ENCODE assay signal across 12 cellular contexts in genomic region chr6:25130518-25130917, GRCh38.
DNase-seq lines count a peak whose midpoint lies in the region; ATAC-seq and TF ChIP-seq lines count a peak whose summit lies in the region.
"Had no signal": no experiment of that assay in that cellular context is flagged by ENCODE, and none has a peak within 500 bp of the region (broad histone marks: within the 10 kb centered on the region; RNA-seq: fewer than 3 reads in every experiment).

No MANE protein-coding gene starts in this region.

- H3K27me3 ChIP-seq in left ventricle myocardium inferior (ENCODE audit: low read depth) (no peaks in the 10 kb centered on the region), right cardiac atrium (ENCODE audit: control insufficient read depth, insufficient read depth) (no peaks in the 10 kb centered on the region), adipocyte (replicated peaks; ENCODE audit: control insufficient read depth, insufficient read depth, low read length) (no peaks in the 10 kb centered on the region)

- peak overlapping the region; percentile 93 for H3K27ac ChIP-seq in left ventricle myocardium inferior (replicated peaks)
- H3K27ac ChIP-seq in right cardiac atrium (ENCODE audit: low read length), result no peak overlapping the region

- H3K4me3 ChIP-seq in left ventricle myocardium inferior, result peak overlapping the region; percentile 67
- H3K4me3 ChIP-seq in right cardiac atrium (ENCODE audit: low read length), result no peak overlapping the region
- no peak overlapping the region for H3K4me3 ChIP-seq in adipocyte (ENCODE audit: low read length)

- H3K36me3 ChIP-seq in left ventricle myocardium inferior (peaks cover 25% of the 10 kb centered on the region), adipocyte (ENCODE audit: control insufficient read depth, insufficient read depth, low read length, severe bottlenecking) (peaks cover 23% of the 10 kb centered on the region)

- peaks cover 56% of the 10 kb centered on the region for H3K4me1 ChIP-seq in left ventricle myocardium inferior
- peaks cover 1% of the 10 kb centered on the region for H3K4me1 ChIP-seq in right cardiac atrium (ENCODE audit: control insufficient read depth, insufficient read depth, low read length)
- H3K4me1 ChIP-seq in adipocyte (ENCODE audit: control insufficient read depth, insufficient read depth, low read length), result peaks cover 32% of the 10 kb centered on the region

- no peak for TF ChIP-seq CTCF in left ventricle myocardium inferior (IDR thresholded peaks at IDR 0.05; ENCODE audit: borderline replicate concordance)

- WGBS in right cardiac atrium, result 32% methylated on average over 2 of the region's 2 CpGs

- ATAC-seq in right cardiac atrium, result no peak

- H3K9me3 ChIP-seq in left ventricle myocardium inferior (replicated peaks), result peaks cover 18% of the 10 kb centered on the region
- H3K9me3 ChIP-seq in right cardiac atrium (ENCODE audit: control insufficient read depth, low read length), result no peaks in the 10 kb centered on the region
- peaks cover 10% of the 10 kb centered on the region for H3K9me3 ChIP-seq in adipocyte (ENCODE audit: control insufficient read depth, low read length)

- DNase-seq in left ventricle myocardium inferior (no peak), right cardiac atrium (no peak), adipocyte (ENCODE audit: low read depth) (peak; percentile 73), myocyte (ENCODE audit: low read depth) (peak; percentile 3), HT-29 (ENCODE audit: low spot score) (no peak), erythroblast (lab: John Stamatoyannopoulos, UW) (no peak), NCI-H2171 (lab: John Stamatoyannopoulos, UW) (no peak), iPS-NIHi7 (ENCODE audit: extremely low spot score) (no peak)
- DNase-seq: activated CD8-positive, alpha-beta memory T cell treated with anti-CD3 and anti-CD28 coated beads, Interleukin-2, amount 50 U/mL, for 48 hours; DMS 273 treated with DMSO at 0.1 percent for 48 hours; NCI-H1436; NCI-H2227 treated with DMSO at 0.1 percent for 48 hours had no signal

- peak overlapping the region; percentile 47 for H3K9ac ChIP-seq in adipocyte (ENCODE audit: low read length)

- intact Hi-C loops in left ventricle myocardium inferior (cut with micrococcal nuclease) (loop anchor here (10.0 kb wide), 1 partner anchor 64 kb away; no protein-coding TSS in a partner anchor), right cardiac atrium (cut with DNase I) (no loop called here)

- TF ChIP-seq POLR2A in erythroblast (IDR thresholded peaks at IDR 0.05; ENCODE audit: low read length), result no peak

Comparison
In these comparisons a context has a peak if more than half of its experiments do, and no peak if none do; other contexts are left out.
1. DNase-seq: peak in adipocyte (single experiment) and myocyte (single experiment); none in left ventricle myocardium inferior (single experiment), right cardiac atrium (0 of 3), HT-29 (single experiment), erythroblast (0 of 2), NCI-H2171 (single experiment) and iPS-NIHi7 (single experiment).